Comparison of ENCODE assay signal across 14 cellular contexts in genomic region chr3:127699098-127699945, GRCh38. TPM values are rescaled to one million over a fixed set of nuclear protein-coding genes. Genes with fewer than 3 reads are reported as not detected.
DNase-seq lines count a peak whose midpoint lies in the region; ATAC-seq and TF ChIP-seq lines count a peak whose summit lies in the region.
"Had no signal": no experiment of that assay in that cellular context is flagged by ENCODE, and none has a peak within 500 bp of the region (broad histone marks: within the 10 kb centered on the region; RNA-seq: fewer than 3 reads in every experiment).

No MANE protein-coding gene starts in this region.

- WGBS in gastroesophageal sphincter (ENCODE audit: low coverage in 1 of 2), 2 donors: 35 to 36% methylated on average over 3 of the region's 5 CpGs
- 80% methylated on average over 5 of the region's 5 CpGs for WGBS in smooth muscle cell (ENCODE audit: low lambda C conversion rate)

- H4K20me1 ChIP-seq in smooth muscle cell (ENCODE audit: low read depth): no peaks in the 10 kb centered on the region

- DNase-seq in EL: peak; percentile 12
- DNase-seq in RPMI7951 (ENCODE audit: low read depth): peak; percentile 32
- peak; percentile 23 for DNase-seq in sciatic nerve (ENCODE audit: low spot score)
- DNase-seq in H4 (ENCODE audit: low spot score): no peak
- no peak for DNase-seq in smooth muscle cell (lab: John Stamatoyannopoulos, UW; ENCODE audit: unreplicated experiment)
- DNase-seq in NCI-H748 (lab: John Stamatoyannopoulos, UW; ENCODE audit: unreplicated experiment): no peak
- DNase-seq: amygdala; CD4-positive, CD25-positive, alpha-beta regulatory T cell; midbrain; NCI-H2081 treated with DMSO at 0.1 percent for 48 hours; stimulated activated naive B cell treated with anti-CD40 and anti-IgM and Interleukin-4, amounts not matched to agents 10 μg/mL and 1 μg/mL and 100 μg/mL, for 72 hours had no signal

- H3K9ac ChIP-seq in smooth muscle cell (ENCODE audit: low read depth): no peak overlapping the region

- no peak for TF ChIP-seq CTCF in gastroesophageal sphincter (IDR thresholded peaks at IDR 0.05)
- TF ChIP-seq CTCF in smooth muscle cell (IDR thresholded peaks at IDR 0.05; ENCODE audit: borderline replicate concordance, insufficient read depth, poor library complexity, severe bottlenecking): no peak

- H3K4me3 ChIP-seq in gastroesophageal sphincter (no peak overlapping the region), smooth muscle cell (no peak overlapping the region)
- H3K4me3 ChIP-seq: SK-N-MC had no signal

- no peak for TF ChIP-seq EP300 in gastroesophageal sphincter (IDR thresholded peaks at IDR 0.05)

- H3K4me2 ChIP-seq in smooth muscle cell: no peak overlapping the region

- H2AFZ ChIP-seq in smooth muscle cell (ENCODE audit: low read depth): no peak overlapping the region

- H3K36me3 ChIP-seq in gastroesophageal sphincter (peaks cover 0 to 7% of the 10 kb centered on the region in 2 donors), smooth muscle cell (ENCODE audit: low read depth) (no peaks in the 10 kb centered on the region)

- no peak for TF ChIP-seq POLR2A in gastroesophageal sphincter (IDR thresholded peaks at IDR 0.05)

- H3K79me2 ChIP-seq in smooth muscle cell (ENCODE audit: low read depth): no peaks in the 10 kb centered on the region

- ATAC-seq in gastroesophageal sphincter: no peak
- no peak for ATAC-seq in sciatic nerve
- ATAC-seq in GM21423 (IDR thresholded peaks at IDR 0.05; ENCODE audit: unreplicated experiment): no peak
- ATAC-seq: stimulated activated naive B cell treated with anti-CD40 and anti-IgM and Interleukin-4, amounts not matched to agents 10 μg/mL and 1 μg/mL and 100 μg/mL, for 72 hours had no signal

- H3K4me1 ChIP-seq in gastroesophageal sphincter (peaks cover 10 to 74% (median 48%) of the 10 kb centered on the region in 3 donors), smooth muscle cell (ENCODE audit: low read depth) (peaks cover 6% of the 10 kb centered on the region)

- H3F3A ChIP-seq in smooth muscle cell (ENCODE audit: low read depth): peaks cover 3% of the 10 kb centered on the region

- H3K27ac ChIP-seq in gastroesophageal sphincter (peak overlapping the region; percentile 67 to 96 (median 92)), smooth muscle cell (ENCODE audit: low read depth) (no peak overlapping the region)
- H3K27ac ChIP-seq: SK-N-MC had no signal

- H3K9me3 ChIP-seq in gastroesophageal sphincter (no peaks in the 10 kb centered on the region), smooth muscle cell (replicated peaks; ENCODE audit: low read depth) (no peaks in the 10 kb centered on the region)

- H3K27me3 ChIP-seq in gastroesophageal sphincter: no peaks in the 10 kb centered on the region
- no peaks in the 10 kb centered on the region for H3K27me3 ChIP-seq in smooth muscle cell (ENCODE audit: low read depth)

- intact Hi-C loops in sciatic nerve (cut with DNase I): no loop called here

RNA-seq across cellular contexts. Expression of gene ABTB1, which starts 26.6 kb away (rescaled TPM):
- total RNA-seq in RPMI7951 (2014; rRNA removed; shearing (Covaris generic)): 2.5 and 5.1 TPM in 2 replicates
- total RNA-seq in gastroesophageal sphincter (10 to 100 TPM; 25.3 to 50.3 (median 35.8) TPM), sciatic nerve (98.8 TPM), smooth muscle cell (2.8 and 5.7 TPM in 2 replicates)
- 1.2 TPM in 1 of 2 replicates, not detected in the other for total RNA-seq in H4 (2014; rRNA removed; shearing (Covaris generic))
- 14.0 and 17.9 TPM in 2 replicates for polyA plus RNA-seq in smooth muscle cell

Comparison
In these comparisons a context has a peak if more than half of its experiments do, and no peak if none do; other contexts are left out.
1. DNase-seq: peak in EL (single experiment), RPMI7951 (single experiment) and sciatic nerve (single experiment); none in H4 (single experiment), smooth muscle cell (single experiment) and NCI-H748 (single experiment).